1 cellular context compared by ENCODE assay signal in genomic region chr10:70192325-70192966, GRCh38.
TF ChIP-seq lines count a peak whose summit lies in the region.

No MANE protein-coding gene starts in this region.

TF ChIP-seq in IMR-90, 13 proteins besides CTCF, POLR2A, EP300 and RAD21:
- TF ChIP-seq RCOR1 (IDR thresholded peaks at IDR 0.05; ENCODE audit: insufficient replicate concordance, low read length) (no peak), BHLHE40 (IDR thresholded peaks at IDR 0.05; ENCODE audit: low read depth, low read length) (no peak; the same call in 1 of the 2 replicates), NFE2L2 (IDR thresholded peaks at IDR 0.05; ENCODE audit: low read depth, low read length) (no peak), MXI1 (IDR thresholded peaks at IDR 0.05; ENCODE audit: borderline replicate concordance, low read depth, low read length) (no peak), FOS (IDR thresholded peaks at IDR 0.05; ENCODE audit: low read depth, low read length) (no peak), MAZ (IDR thresholded peaks at IDR 0.05; ENCODE audit: borderline replicate concordance, low read depth, low read length) (no peak), CEBPB (IDR thresholded peaks at IDR 0.05; ENCODE audit: low read depth, low read length) (no peak), RFX5 (IDR thresholded peaks at IDR 0.05; ENCODE audit: low read depth, low read length) (no peak), ELK1 (IDR thresholded peaks at IDR 0.05; ENCODE audit: borderline replicate concordance, low read depth, low read length) (no peak), MAFK (IDR thresholded peaks at IDR 0.05; ENCODE audit: low read depth, low read length) (no peak), SMC3 (IDR thresholded peaks at IDR 0.05; ENCODE audit: low read depth, low read length) (no peak), USF2 (IDR thresholded peaks at IDR 0.05; ENCODE audit: low read depth, low read length) (no peak), CHD1 (IDR thresholded peaks at IDR 0.05; ENCODE audit: low read depth, low read length) (no peak)
TF ChIP-seq in IMR-90: peak in this region for 0.
